Comparison of ENCODE assay signal across 1 cellular context in the genomic region with DNA sequence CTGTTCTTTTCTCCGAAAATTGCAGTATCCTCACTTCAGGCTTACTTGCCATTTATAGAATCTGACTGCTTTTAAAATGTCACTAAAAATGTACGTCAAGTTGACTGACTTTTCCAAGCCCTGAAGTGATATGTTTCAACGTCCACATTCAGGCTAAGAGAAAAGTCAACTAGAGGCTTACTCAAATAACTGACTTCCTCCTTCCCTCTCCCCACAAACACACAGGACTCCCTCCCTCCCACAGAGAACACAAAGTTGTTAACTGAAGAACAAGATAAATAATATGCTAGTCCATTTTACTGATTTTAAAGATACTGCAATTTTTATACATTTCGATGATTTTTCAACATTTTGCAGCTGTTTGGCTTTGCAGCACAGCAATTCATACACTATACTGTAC.
TF ChIP-seq lines count a peak whose summit lies in the region.

No MANE protein-coding gene starts in this region.

TF ChIP-seq in HepG2, 621 proteins besides CTCF, POLR2A, EP300 and RAD21:
- TF ChIP-seq PAF1 (CRISPR knock-in tag; IDR thresholded peaks at IDR 0.05): no peak
- TF ChIP-seq ZNF800 (CRISPR knock-in tag; IDR thresholded peaks at IDR 0.05): no peak
- no peak for TF ChIP-seq ZFP1 (CRISPR knock-in tag; IDR thresholded peaks at IDR 0.05)
- TF ChIP-seq IRF2 (CRISPR knock-in tag; IDR thresholded peaks at IDR 0.05): no peak
- TF ChIP-seq ZNF335 (CRISPR knock-in tag; IDR thresholded peaks at IDR 0.05): no peak
- TF ChIP-seq, protein P1, sequence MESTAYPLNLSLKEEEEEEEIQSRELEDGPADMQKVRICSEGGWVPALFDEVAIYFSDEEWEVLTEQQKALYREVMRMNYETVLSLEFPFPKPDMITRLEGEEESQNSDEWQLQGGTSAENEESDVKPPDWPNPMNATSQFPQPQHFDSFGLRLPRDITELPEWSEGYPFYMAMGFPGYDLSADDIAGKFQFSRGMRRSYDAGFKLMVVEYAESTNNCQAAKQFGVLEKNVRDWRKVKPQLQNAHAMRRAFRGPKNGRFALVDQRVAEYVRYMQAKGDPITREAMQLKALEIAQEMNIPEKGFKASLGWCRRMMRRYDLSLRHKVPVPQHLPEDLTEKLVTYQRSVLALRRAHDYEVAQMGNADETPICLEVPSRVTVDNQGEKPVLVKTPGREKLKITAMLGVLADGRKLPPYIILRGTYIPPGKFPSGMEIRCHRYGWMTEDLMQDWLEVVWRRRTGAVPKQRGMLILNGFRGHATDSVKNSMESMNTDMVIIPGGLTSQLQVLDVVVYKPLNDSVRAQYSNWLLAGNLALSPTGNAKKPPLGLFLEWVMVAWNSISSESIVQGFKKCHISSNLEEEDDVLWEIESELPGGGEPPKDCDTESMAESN (CRISPR knock-in tag; conservative IDR thresholded peaks at IDR 0.05): no peak
- TF ChIP-seq CEBPG (CRISPR knock-in tag; IDR thresholded peaks at IDR 0.05): no peak
- TF ChIP-seq ZNF441 (CRISPR knock-in tag; IDR thresholded peaks at IDR 0.05; ENCODE audit: borderline replicate concordance): no peak
- TF ChIP-seq ZNF12 (CRISPR knock-in tag; IDR thresholded peaks at IDR 0.05): no peak
- no peak for TF ChIP-seq HOXA7 (CRISPR knock-in tag; IDR thresholded peaks at IDR 0.05)
- TF ChIP-seq ARID2 (CRISPR knock-in tag; IDR thresholded peaks at IDR 0.05; ENCODE audit: borderline replicate concordance): no peak
- TF ChIP-seq TRAFD1 (CRISPR knock-in tag; IDR thresholded peaks at IDR 0.05; ENCODE audit: borderline replicate concordance): no peak
- TF ChIP-seq DR1 (CRISPR knock-in tag; IDR thresholded peaks at IDR 0.05): no peak
